26 cellular contexts compared by ENCODE assay signal in genomic region chr6:144781836-144782235, GRCh38.
"Had no signal": no experiment of that assay in that cellular context is flagged by ENCODE, and none has a peak within 500 bp of the region (broad histone marks: within the 10 kb centered on the region; RNA-seq: fewer than 3 reads in every experiment).

No MANE protein-coding gene starts in this region.

- H3K4me3 ChIP-seq: gastroesophageal sphincter, heart left ventricle, hepatocyte, left lung, prostate gland, right atrium auricular region, suprapubic skin, thyroid gland, vagina had no signal

- H3K4me2 ChIP-seq: hepatocyte had no signal

- FAIRE-seq: islet of Langerhans had no signal

- H3K36me3 ChIP-seq: prostate gland, right atrium auricular region, thyroid gland, vagina had no signal

- H3K4me3 Mint-ChIP-seq: effector memory CD8-positive, alpha-beta T cell; naive thymus-derived CD8-positive, alpha-beta T cell; nephron progenitor cell; stimulated activated naive CD8-positive, alpha-beta T cell treated with anti-CD3 and anti-CD28 coated beads, Interleukin-15, amount 100 ng/mL, for 72 hours had no signal

- H3K79me2 ChIP-seq: hepatocyte had no signal

- H3K27me3 Mint-ChIP-seq: effector memory CD8-positive, alpha-beta T cell; naive thymus-derived CD8-positive, alpha-beta T cell; stimulated activated naive CD8-positive, alpha-beta T cell treated with anti-CD3 and anti-CD28 coated beads, Interleukin-15, amount 100 ng/mL, for 72 hours had no signal

- H3K9me3 Mint-ChIP-seq: effector memory CD8-positive, alpha-beta T cell; naive thymus-derived CD8-positive, alpha-beta T cell; nephron progenitor cell; stimulated activated naive CD8-positive, alpha-beta T cell treated with anti-CD3 and anti-CD28 coated beads, Interleukin-15, amount 100 ng/mL, for 72 hours had no signal

- H3K27me3 ChIP-seq: gastroesophageal sphincter, heart left ventricle, hepatocyte, left lung, right atrium auricular region, suprapubic skin, thyroid gland, vagina had no signal

- H3K9me3 ChIP-seq: gastroesophageal sphincter, heart left ventricle, left lung, prostate gland, right atrium auricular region, suprapubic skin, thyroid gland, vagina had no signal

- H3K27ac Mint-ChIP-seq: nephron progenitor cell; stimulated activated naive CD8-positive, alpha-beta T cell treated with anti-CD3 and anti-CD28 coated beads, Interleukin-15, amount 100 ng/mL, for 72 hours had no signal

- ATAC-seq: effector memory CD8-positive, alpha-beta T cell; gastroesophageal sphincter; heart left ventricle; left cardiac atrium; left lung; naive thymus-derived CD8-positive, alpha-beta T cell; sciatic nerve had no signal

- H3K4me1 ChIP-seq: gastroesophageal sphincter, left lung, prostate gland, right atrium auricular region, suprapubic skin, vagina had no signal

- H3K4me1 Mint-ChIP-seq: stimulated activated naive CD8-positive, alpha-beta T cell treated with anti-CD3 and anti-CD28 coated beads, Interleukin-15, amount 100 ng/mL, for 72 hours had no signal

- H2AFZ ChIP-seq: hepatocyte had no signal

- H3K27ac ChIP-seq: gastroesophageal sphincter, heart left ventricle, hepatocyte, left lung, prostate gland, right atrium auricular region, suprapubic skin, thyroid gland, vagina had no signal

- DNase-seq: cortex of kidney; effector memory CD8-positive, alpha-beta T cell; erythroblast; foreskin fibroblast; heart left ventricle; left cardiac atrium; left lung; mesendoderm; midbrain; naive thymus-derived CD8-positive, alpha-beta T cell; nephron progenitor cell; nucleus accumbens; stimulated activated CD4-positive, alpha-beta T cell treated with anti-CD3 and anti-CD28 coated beads, Interleukin-2, amount 100 ng/mL, for 24 hours; stimulated activated CD4-positive, alpha-beta T cell treated with anti-CD3 and anti-CD28 coated beads, Interleukin-4, amount 100 ng/mL, for 24 hours; stimulated activated naive CD4-positive, alpha-beta T cell; stimulated activated naive CD8-positive, alpha-beta T cell treated with anti-CD3 and anti-CD28 coated beads, Interleukin-15, amount 100 ng/mL, for 72 hours; thyroid gland; trophoblast cell had no signal
